ENCODE assay signal across 8 cellular contexts in the genomic region with DNA sequence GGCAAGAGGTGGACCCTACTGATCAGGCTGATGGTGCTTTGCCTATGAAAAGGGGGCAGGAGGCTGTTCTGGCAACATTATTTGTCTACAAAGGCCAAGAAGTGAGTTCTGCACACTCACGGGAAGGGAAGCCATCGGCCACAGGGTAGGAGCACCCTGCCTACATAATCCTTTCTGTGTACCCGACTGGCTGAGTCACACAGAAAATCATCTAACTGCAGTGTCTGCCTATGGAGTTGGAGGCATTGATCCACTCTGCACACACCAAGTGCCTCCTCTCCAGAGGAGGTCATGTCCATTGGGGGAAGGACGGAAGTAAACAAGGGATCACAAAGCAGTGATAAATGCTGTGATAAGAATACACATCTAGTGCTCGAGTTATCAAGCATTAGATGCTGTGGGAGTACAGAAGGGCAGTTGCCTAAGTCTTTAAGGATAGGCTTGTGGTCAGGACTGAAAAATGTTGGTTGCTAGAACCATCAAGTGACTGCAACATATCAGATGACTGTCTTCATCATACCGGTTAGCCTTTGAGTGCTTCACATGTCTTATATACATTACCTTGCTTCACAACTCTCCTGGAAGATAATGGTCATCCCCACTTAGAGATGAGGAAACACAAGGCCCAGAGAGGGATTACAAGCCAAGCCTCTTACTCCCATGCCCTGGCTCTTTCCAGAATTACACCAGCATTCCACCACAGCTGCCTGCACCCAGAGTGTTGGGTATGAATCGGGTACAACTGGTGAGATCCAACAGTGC. TPM values are rescaled to one million over a fixed set of nuclear protein-coding genes. Genes with fewer than 3 reads are reported as not detected.
DNase-seq lines count a peak whose midpoint lies in the region; ATAC-seq, FAIRE-seq and TF ChIP-seq lines count a peak whose summit lies in the region.

No MANE protein-coding gene starts in this region.

- 0% methylated on average over 6 of the region's 7 CpGs for WGBS in HepG2 (ENCODE audit: low lambda C conversion rate)

- peak overlapping the region; percentile 64 to 74 (median 65) for H3K4me3 ChIP-seq in HepG2 (replicated peaks in 1 of 3; ENCODE audit: insufficient read depth in 1 of 3, low read depth in 2 of 3, low read length in 3 of 3)

- no peaks in the 10 kb centered on the region for H3K36me3 Mint-ChIP-seq in activated naive CD8-positive, alpha-beta T cell
- H3K36me3 Mint-ChIP-seq in activated naive CD8-positive, alpha-beta T cell treated with anti-CD3 and anti-CD28 coated beads for 36 hours, result no peaks in the 10 kb centered on the region
- no peaks in the 10 kb centered on the region for H3K36me3 Mint-ChIP-seq in activated CD8-positive, alpha-beta T cell treated with anti-CD3 and anti-CD28 coated beads, Interleukin-2, amount 10 ng/mL, durations not matched to agents 7 days and 5 days (ENCODE audit: low read depth)

- peak overlapping the region; percentile 97 for H3K4me2 ChIP-seq in HepG2 (ENCODE audit: low read depth, low read length)

- no peak for TF ChIP-seq RAD21 in HepG2 (CRISPR knock-in tag; IDR thresholded peaks at IDR 0.05)

- H3K27ac ChIP-seq in HepG2 (ENCODE audit: extremely low read length, insufficient read depth, low read length), result peak overlapping the region; percentile 64
- H3K27ac ChIP-seq in temporal lobe (ENCODE audit: low read depth, low read length), result peak overlapping the region; percentile 47

- POLR2A ChIA-PET in activated CD8-positive, alpha-beta T cell treated with anti-CD3 and anti-CD28 coated beads, Interleukin-2, amount 10 ng/mL, durations not matched to agents 7 days and 5 days (lab: Charles Lee), result interaction anchor here (1.4 kb wide), 1 partner anchor 56 kb away, joined by 6 read pairs; a partner anchor contains a TSS
- POLR2A ChIA-PET in HepG2 (lab: Yijun Ruan, JAX), result interaction anchor here (1.0 to 5.4 kb wide), 13 partner anchors 7 to 502 kb away, joined by 3 to 159 read pairs (median 8); a partner anchor contains a TSS

- FAIRE-seq in HepG2 (lab: Jason Lieb, UNC), result peak; percentile 93

- H3K27me3 ChIP-seq in HepG2 (ENCODE audit: control insufficient read depth in 1 of 2, insufficient read depth in 2 of 2, low read length in 2 of 2), result no peaks in the 10 kb centered on the region

- no TSS peak for BruUV-seq in HepG2 (replicated peaks; lab: Mats Ljungman, UMichigan)

- H3K4me1 ChIP-seq in HepG2 (ENCODE audit: insufficient read depth, low read length), result peaks cover 74% of the 10 kb centered on the region

- in situ Hi-C loops in HepG2 (cut with HindIII; ENCODE audit: extremely low pct_ligation_motif_present, low pct_unique_long_range_greater_than_20kb), result loop anchor here (5.0 kb wide), 2 partner anchors 33 to 183 kb away; no protein-coding TSS in a partner anchor

- no peaks in the 10 kb centered on the region for H3K9me3 ChIP-seq in HepG2 (ENCODE audit: low read length)

- H3K27me3 Mint-ChIP-seq in activated naive CD8-positive, alpha-beta T cell, result peaks cover 48% of the 10 kb centered on the region
- peaks cover 90% of the 10 kb centered on the region for H3K27me3 Mint-ChIP-seq in activated naive CD8-positive, alpha-beta T cell treated with anti-CD3 and anti-CD28 coated beads for 36 hours
- peaks cover 57% of the 10 kb centered on the region for H3K27me3 Mint-ChIP-seq in activated CD8-positive, alpha-beta T cell treated with anti-CD3 and anti-CD28 coated beads, Interleukin-2, amount 10 ng/mL, durations not matched to agents 7 days and 5 days (ENCODE audit: low read depth)

- no peak overlapping the region for H3K27ac Mint-ChIP-seq in activated naive CD8-positive, alpha-beta T cell
- no peak overlapping the region for H3K27ac Mint-ChIP-seq in activated naive CD8-positive, alpha-beta T cell treated with anti-CD3 and anti-CD28 coated beads for 36 hours
- H3K27ac Mint-ChIP-seq in activated CD8-positive, alpha-beta T cell treated with anti-CD3 and anti-CD28 coated beads, Interleukin-2, amount 10 ng/mL, durations not matched to agents 7 days and 5 days, result no peak overlapping the region

- peak overlapping the region; percentile 60 for H3K4me3 Mint-ChIP-seq in activated naive CD8-positive, alpha-beta T cell
- H3K4me3 Mint-ChIP-seq in activated naive CD8-positive, alpha-beta T cell treated with anti-CD3 and anti-CD28 coated beads for 36 hours, result no peak overlapping the region
- H3K4me3 Mint-ChIP-seq in activated CD8-positive, alpha-beta T cell treated with anti-CD3 and anti-CD28 coated beads, Interleukin-2, amount 10 ng/mL, durations not matched to agents 7 days and 5 days, result peak overlapping the region; percentile 61

- peak overlapping the region; percentile 75 for H2AFZ ChIP-seq in HepG2 (ENCODE audit: low read length)

- DNase-seq in activated naive CD8-positive, alpha-beta T cell treated with anti-CD3 and anti-CD28 coated beads for 36 hours, result no peak
- no peak for DNase-seq in activated CD8-positive, alpha-beta T cell treated with anti-CD3 and anti-CD28 coated beads, Interleukin-2, amount 10 ng/mL, durations not matched to agents 7 days and 5 days
- DNase-seq in HepG2 (ENCODE audit: low spot score) (peak; percentile 86), NCI-H146 (lab: John Stamatoyannopoulos, UW) (no peak)

- no peak for ATAC-seq in activated CD8-positive, alpha-beta T cell treated with anti-CD3 and anti-CD28 coated beads, Interleukin-2, amount 10 ng/mL, durations not matched to agents 7 days and 5 days
- peak; percentile 37 for ATAC-seq in HepG2
- ATAC-seq in HG02610 (IDR thresholded peaks at IDR 0.05; ENCODE audit: unreplicated experiment), result no peak
- ATAC-seq in HG03460 (IDR thresholded peaks at IDR 0.05; ENCODE audit: unreplicated experiment), result no peak

- H3K36me3 ChIP-seq in HepG2 (replicated peaks in 1 of 2; ENCODE audit: control insufficient read depth in 1 of 2, insufficient read depth in 2 of 2, low read length in 2 of 2), result peaks cover 5 to 9% of the 10 kb centered on the region in 2 experiments; a peak in 3 of 5 replicates

- peak in 1 of 2 experiments; percentile 68; a peak in 2 of 4 replicates for TF ChIP-seq POLR2A in HepG2 (IDR thresholded peaks at IDR 0.05; ENCODE audit: insufficient read depth in 1 of 2, low read depth in 2 of 2, low read length in 2 of 2)

- H3K4me1 Mint-ChIP-seq in activated naive CD8-positive, alpha-beta T cell (ENCODE audit: low read depth), result peaks cover 12% of the 10 kb centered on the region
- H3K4me1 Mint-ChIP-seq in activated naive CD8-positive, alpha-beta T cell treated with anti-CD3 and anti-CD28 coated beads for 36 hours, result peaks cover 12% of the 10 kb centered on the region
- H3K4me1 Mint-ChIP-seq in activated CD8-positive, alpha-beta T cell treated with anti-CD3 and anti-CD28 coated beads, Interleukin-2, amount 10 ng/mL, durations not matched to agents 7 days and 5 days (ENCODE audit: low read depth), result peaks cover 18% of the 10 kb centered on the region

- peaks cover 10% of the 10 kb centered on the region; the same call in 1 of the 2 replicates for H4K20me1 ChIP-seq in HepG2 (ENCODE audit: insufficient read depth, low read length)

- no peak for TF ChIP-seq CTCF in HepG2 (CRISPR knock-in tag; IDR thresholded peaks at IDR 0.05)

- intact Hi-C loops in HepG2 (cut with micrococcal nuclease; ENCODE audit: unreplicated experiment), result loop anchor here (5.0 to 10.0 kb wide), 2 partner anchors 51 to 88 kb away; no protein-coding TSS in a partner anchor

- CTCF ChIA-PET in activated CD8-positive, alpha-beta T cell treated with anti-CD3 and anti-CD28 coated beads, Interleukin-2, amount 10 ng/mL, durations not matched to agents 7 days and 5 days (lab: Charles Lee), result interaction anchor here (1.3 to 3.4 kb wide), 4 partner anchors 8 to 183 kb away, joined by 3 to 15 read pairs (median 8); no protein-coding TSS in a partner anchor
- CTCF ChIA-PET in HepG2 (lab: Yijun Ruan, JAX; ENCODE audit: low intra/inter-chr PET ratio, low total read pairs), result no interaction called here

- peak overlapping the region; percentile 80 for H3K9ac ChIP-seq in HepG2 (ENCODE audit: insufficient read depth, low read depth, low read length)

- peak in 1 of 2 experiments; percentile 71; a peak in 2 of 4 replicates for TF ChIP-seq EP300 in HepG2 (IDR thresholded peaks at IDR 0.05; ENCODE audit: low read depth in 2 of 2, low read length in 2 of 2)
- TF ChIP-seq EP300 in HepG2 (CRISPR knock-in tag; IDR thresholded peaks at IDR 0.05; ENCODE audit: borderline replicate concordance), result peak; percentile 56

- peaks cover 21% of the 10 kb centered on the region for H3K79me2 ChIP-seq in HepG2 (ENCODE audit: insufficient read depth, low read length)

- H3K9me3 Mint-ChIP-seq in activated naive CD8-positive, alpha-beta T cell (ENCODE audit: low read depth), result no peaks in the 10 kb centered on the region
- H3K9me3 Mint-ChIP-seq in activated naive CD8-positive, alpha-beta T cell treated with anti-CD3 and anti-CD28 coated beads for 36 hours, result no peaks in the 10 kb centered on the region
- H3K9me3 Mint-ChIP-seq in activated CD8-positive, alpha-beta T cell treated with anti-CD3 and anti-CD28 coated beads, Interleukin-2, amount 10 ng/mL, durations not matched to agents 7 days and 5 days (ENCODE audit: insufficient read depth), result no peaks in the 10 kb centered on the region

RNA-seq across cellular contexts. Expression of a gene that starts 1.3 kb away (rescaled TPM):
- total RNA-seq in activated naive CD8-positive, alpha-beta T cell treated with anti-CD3 and anti-CD28 coated beads for 36 hours, result 1 to 10 TPM; 1.0 to 1.9 TPM
- total RNA-seq in activated CD8-positive, alpha-beta T cell treated with anti-CD3 and anti-CD28 coated beads, Interleukin-2, amount 10 ng/mL, durations not matched to agents 7 days and 5 days, result 1 to 10 TPM; 5.6 to 7.2 TPM
- total RNA-seq in HepG2 (2016; rRNA removed; fragmentation: Illumina TruSeq; extraction: Trizol) (24.0 and 48.6 TPM in 2 replicates), temporal lobe (5.9 TPM)
- total RNA-seq in HepG2 (2016; cell fraction: cytosol; rRNA removed; fragmentation: Illumina TruSeq; extraction: Trizol; ENCODE audit: low read depth), result 25.8 and 26.2 TPM in 2 replicates
- total RNA-seq in HepG2 (2016; cell fraction: insoluble cytoplasmic fraction; rRNA removed; fragmentation: Illumina TruSeq; extraction: Trizol), result 22.9 and 51.3 TPM in 2 replicates
- total RNA-seq in HepG2 (2016; cell fraction: membrane; rRNA removed; fragmentation: Illumina TruSeq; extraction: Trizol), result 32.1 and 33.0 TPM in 2 replicates
- 53.8 and 57.0 TPM in 2 replicates for total RNA-seq in HepG2 (2016; cell fraction: nucleus; rRNA removed; fragmentation: Illumina TruSeq; extraction: Trizol)
- 22.6 and 37.2 TPM in 2 replicates for polyA plus RNA-seq in HepG2 (2011; rRNA removed)
- polyA plus RNA-seq in HepG2 (2011; cell fraction: cytosol; rRNA removed), result 20.3 and 26.4 TPM in 2 replicates
- 73.4 and 80.9 TPM in 2 replicates for polyA plus RNA-seq in HepG2 (2011; cell fraction: nucleus; rRNA removed)
- polyA plus RNA-seq in HepG2 (2012), result 15.9 and 25.8 TPM in 2 replicates
- polyA plus RNA-seq in HepG2 (2016; cell fraction: cytosol; fragmentation: Illumina TruSeq; extraction: Trizol; ENCODE audit: low read depth), result 18.5 and 21.9 TPM in 2 replicates
- polyA plus RNA-seq in HepG2 (2016; cell fraction: insoluble cytoplasmic fraction; fragmentation: Illumina TruSeq; extraction: Trizol; ENCODE audit: low read depth), result 22.6 and 24.1 TPM in 2 replicates
- 21.2 and 23.1 TPM in 2 replicates for polyA plus RNA-seq in HepG2 (2016; cell fraction: membrane; fragmentation: Illumina TruSeq; extraction: Trizol; ENCODE audit: low read depth)
- polyA plus RNA-seq in HepG2 (2016; cell fraction: nucleus; fragmentation: Illumina TruSeq; extraction: Trizol; ENCODE audit: insufficient read depth, low read depth), result 112 and 118 TPM in 2 replicates
- polyA minus RNA-seq in HepG2 (2011; rRNA and poly(A)+ RNA removed; ENCODE audit: low replicate concordance), result 29.8 and 66.3 TPM in 2 replicates
- 13.0 and 13.3 TPM in 2 replicates for polyA minus RNA-seq in HepG2 (2011; cell fraction: cytosol; rRNA and poly(A)+ RNA removed)
- polyA minus RNA-seq in HepG2 (2011; cell fraction: nucleus; rRNA and poly(A)+ RNA removed), result 25.1 and 26.0 TPM in 2 replicates

RNA-seq across cellular contexts. Expression of a gene that starts 28.5 kb away (rescaled TPM):
- total RNA-seq in activated naive CD8-positive, alpha-beta T cell treated with anti-CD3 and anti-CD28 coated beads for 36 hours, result 1 to 10 TPM; 7.7 to 8.6 TPM
- total RNA-seq in activated CD8-positive, alpha-beta T cell treated with anti-CD3 and anti-CD28 coated beads, Interleukin-2, amount 10 ng/mL, durations not matched to agents 7 days and 5 days, result 10 to 100 TPM; 11.3 to 12.1 TPM
- total RNA-seq in HepG2 (2016; rRNA removed; fragmentation: Illumina TruSeq; extraction: Trizol) (7.3 and 8.1 TPM in 2 replicates), temporal lobe (11.1 TPM)
- 3.1 and 3.7 TPM in 2 replicates for total RNA-seq in HepG2 (2016; cell fraction: cytosol; rRNA removed; fragmentation: Illumina TruSeq; extraction: Trizol; ENCODE audit: low read depth)
- 7.1 and 8.1 TPM in 2 replicates for total RNA-seq in HepG2 (2016; cell fraction: insoluble cytoplasmic fraction; rRNA removed; fragmentation: Illumina TruSeq; extraction: Trizol)
- 5.0 and 6.4 TPM in 2 replicates for total RNA-seq in HepG2 (2016; cell fraction: membrane; rRNA removed; fragmentation: Illumina TruSeq; extraction: Trizol)
- 6.5 and 7.4 TPM in 2 replicates for total RNA-seq in HepG2 (2016; cell fraction: nucleus; rRNA removed; fragmentation: Illumina TruSeq; extraction: Trizol)
- polyA plus RNA-seq in HepG2 (2011; rRNA removed), result 3.7 and 4.0 TPM in 2 replicates
- polyA plus RNA-seq in HepG2 (2011; cell fraction: cytosol; rRNA removed), result 2.4 and 2.7 TPM in 2 replicates
- 6.0 and 7.5 TPM in 2 replicates for polyA plus RNA-seq in HepG2 (2011; cell fraction: nucleus; rRNA removed)
- 2.6 and 3.2 TPM in 2 replicates for polyA plus RNA-seq in HepG2 (2012)
- 0.52 and 0.70 TPM in 2 replicates for polyA plus RNA-seq in HepG2 (2016; cell fraction: cytosol; fragmentation: Illumina TruSeq; extraction: Trizol; ENCODE audit: low read depth)
- polyA plus RNA-seq in HepG2 (2016; cell fraction: insoluble cytoplasmic fraction; fragmentation: Illumina TruSeq; extraction: Trizol; ENCODE audit: low read depth), result 4.7 TPM in 2 replicates
- polyA plus RNA-seq in HepG2 (2016; cell fraction: membrane; fragmentation: Illumina TruSeq; extraction: Trizol; ENCODE audit: low read depth), result 1.3 and 1.4 TPM in 2 replicates
- 8.9 and 9.1 TPM in 2 replicates for polyA plus RNA-seq in HepG2 (2016; cell fraction: nucleus; fragmentation: Illumina TruSeq; extraction: Trizol; ENCODE audit: insufficient read depth, low read depth)
- 6.0 and 28.4 TPM in 2 replicates for polyA minus RNA-seq in HepG2 (2011; rRNA and poly(A)+ RNA removed; ENCODE audit: low replicate concordance)
- 3.7 and 4.2 TPM in 2 replicates for polyA minus RNA-seq in HepG2 (2011; cell fraction: cytosol; rRNA and poly(A)+ RNA removed)
- 7.9 and 11.3 TPM in 2 replicates for polyA minus RNA-seq in HepG2 (2011; cell fraction: nucleus; rRNA and poly(A)+ RNA removed)

RNA-seq across cellular contexts. Expression of a gene that starts 55.5 kb away (rescaled TPM):
- total RNA-seq in activated naive CD8-positive, alpha-beta T cell treated with anti-CD3 and anti-CD28 coated beads for 36 hours, result 1,000 to 10,000 TPM; 2,007 to 2,108 TPM
- total RNA-seq in activated CD8-positive, alpha-beta T cell treated with anti-CD3 and anti-CD28 coated beads, Interleukin-2, amount 10 ng/mL, durations not matched to agents 7 days and 5 days, result 1,000 to 10,000 TPM; 1,248 to 1,328 TPM
- total RNA-seq in HepG2 (2016; rRNA removed; fragmentation: Illumina TruSeq; extraction: Trizol) (1,551 and 1,660 TPM in 2 replicates), temporal lobe (558 TPM)
- 6,549 and 6,971 TPM in 2 replicates for total RNA-seq in HepG2 (2016; cell fraction: cytosol; rRNA removed; fragmentation: Illumina TruSeq; extraction: Trizol; ENCODE audit: low read depth)
- total RNA-seq in HepG2 (2016; cell fraction: insoluble cytoplasmic fraction; rRNA removed; fragmentation: Illumina TruSeq; extraction: Trizol), result 1,601 and 1,648 TPM in 2 replicates
- total RNA-seq in HepG2 (2016; cell fraction: membrane; rRNA removed; fragmentation: Illumina TruSeq; extraction: Trizol), result 4,907 and 5,180 TPM in 2 replicates
- 525 and 558 TPM in 2 replicates for total RNA-seq in HepG2 (2016; cell fraction: nucleus; rRNA removed; fragmentation: Illumina TruSeq; extraction: Trizol)
- 2,097 and 2,590 TPM in 2 replicates for polyA plus RNA-seq in HepG2 (2011; rRNA removed)
- polyA plus RNA-seq in HepG2 (2011; cell fraction: cytosol; rRNA removed), result 3,919 and 3,963 TPM in 2 replicates
- polyA plus RNA-seq in HepG2 (2011; cell fraction: nucleus; rRNA removed), result 619 and 713 TPM in 2 replicates
- 2,179 and 2,497 TPM in 2 replicates for polyA plus RNA-seq in HepG2 (2012)
- polyA plus RNA-seq in HepG2 (2016; cell fraction: cytosol; fragmentation: Illumina TruSeq; extraction: Trizol; ENCODE audit: low read depth), result 11,205 and 11,665 TPM in 2 replicates
- polyA plus RNA-seq in HepG2 (2016; cell fraction: insoluble cytoplasmic fraction; fragmentation: Illumina TruSeq; extraction: Trizol; ENCODE audit: low read depth), result 2,434 and 2,480 TPM in 2 replicates
- 6,884 and 7,463 TPM in 2 replicates for polyA plus RNA-seq in HepG2 (2016; cell fraction: membrane; fragmentation: Illumina TruSeq; extraction: Trizol; ENCODE audit: low read depth)
- polyA plus RNA-seq in HepG2 (2016; cell fraction: nucleus; fragmentation: Illumina TruSeq; extraction: Trizol; ENCODE audit: insufficient read depth, low read depth), result 1,156 and 1,223 TPM in 2 replicates
- polyA minus RNA-seq in HepG2 (2011; rRNA and poly(A)+ RNA removed; ENCODE audit: low replicate concordance), result 706 and 1,371 TPM in 2 replicates
- polyA minus RNA-seq in HepG2 (2011; cell fraction: cytosol; rRNA and poly(A)+ RNA removed), result 461 and 478 TPM in 2 replicates
- polyA minus RNA-seq in HepG2 (2011; cell fraction: nucleus; rRNA and poly(A)+ RNA removed), result 198 and 299 TPM in 2 replicates

RNA-seq across cellular contexts. Expression of a gene that starts 55.6 kb away (rescaled TPM):
- 10 to 100 TPM; 17.7 to 20.7 TPM for total RNA-seq in activated naive CD8-positive, alpha-beta T cell treated with anti-CD3 and anti-CD28 coated beads for 36 hours
- 10 to 100 TPM; 17.8 to 18.0 TPM for total RNA-seq in activated CD8-positive, alpha-beta T cell treated with anti-CD3 and anti-CD28 coated beads, Interleukin-2, amount 10 ng/mL, durations not matched to agents 7 days and 5 days
- total RNA-seq in HepG2 (2016; rRNA removed; fragmentation: Illumina TruSeq; extraction: Trizol) (4.6 and 8.7 TPM in 2 replicates), temporal lobe (18.4 TPM)
- 1.5 and 1.7 TPM in 2 replicates for total RNA-seq in HepG2 (2016; cell fraction: cytosol; rRNA removed; fragmentation: Illumina TruSeq; extraction: Trizol; ENCODE audit: low read depth)
- total RNA-seq in HepG2 (2016; cell fraction: insoluble cytoplasmic fraction; rRNA removed; fragmentation: Illumina TruSeq; extraction: Trizol), result 4.2 and 9.8 TPM in 2 replicates
- 3.2 and 4.0 TPM in 2 replicates for total RNA-seq in HepG2 (2016; cell fraction: membrane; rRNA removed; fragmentation: Illumina TruSeq; extraction: Trizol)
- total RNA-seq in HepG2 (2016; cell fraction: nucleus; rRNA removed; fragmentation: Illumina TruSeq; extraction: Trizol), result 9.5 and 16.9 TPM in 2 replicates
- 10.2 and 12.2 TPM in 2 replicates for polyA plus RNA-seq in HepG2 (2011; rRNA removed)
- 4.1 and 5.2 TPM in 2 replicates for polyA plus RNA-seq in HepG2 (2011; cell fraction: cytosol; rRNA removed)
- polyA plus RNA-seq in HepG2 (2011; cell fraction: nucleus; rRNA removed), result 68.4 and 76.1 TPM in 2 replicates
- 10.0 and 14.6 TPM in 2 replicates for polyA plus RNA-seq in HepG2 (2012)
- polyA plus RNA-seq in HepG2 (2016; cell fraction: cytosol; fragmentation: Illumina TruSeq; extraction: Trizol; ENCODE audit: low read depth), result 1.2 and 1.5 TPM in 2 replicates
- 5.4 and 6.9 TPM in 2 replicates for polyA plus RNA-seq in HepG2 (2016; cell fraction: insoluble cytoplasmic fraction; fragmentation: Illumina TruSeq; extraction: Trizol; ENCODE audit: low read depth)
- 1.2 and 2.1 TPM in 2 replicates for polyA plus RNA-seq in HepG2 (2016; cell fraction: membrane; fragmentation: Illumina TruSeq; extraction: Trizol; ENCODE audit: low read depth)
- polyA plus RNA-seq in HepG2 (2016; cell fraction: nucleus; fragmentation: Illumina TruSeq; extraction: Trizol; ENCODE audit: insufficient read depth, low read depth), result 21.9 and 22.1 TPM in 2 replicates
- 7.6 and 11.4 TPM in 2 replicates for polyA minus RNA-seq in HepG2 (2011; rRNA and poly(A)+ RNA removed; ENCODE audit: low replicate concordance)
- 4.2 and 4.4 TPM in 2 replicates for polyA minus RNA-seq in HepG2 (2011; cell fraction: cytosol; rRNA and poly(A)+ RNA removed)
- polyA minus RNA-seq in HepG2 (2011; cell fraction: nucleus; rRNA and poly(A)+ RNA removed), result 25.4 and 32.1 TPM in 2 replicates
